ENCODE assay signal across 18 cellular contexts in genomic region chr6:154427425-154427824, GRCh38.
"Had no signal": no experiment of that assay in that cellular context is flagged by ENCODE, and none has a peak within 500 bp of the region (broad histone marks: within the 10 kb centered on the region; RNA-seq: fewer than 3 reads in every experiment).

No MANE protein-coding gene starts in this region.

- H3K4me1 ChIP-seq: colonic mucosa, gastrocnemius medialis, thyroid gland, uterus had no signal

- ATAC-seq: esophagus mucosa, gastrocnemius medialis, left cardiac atrium had no signal

- H3K4me2 ChIP-seq: smooth muscle cell had no signal

- H3K36me3 ChIP-seq: colonic mucosa, gastrocnemius medialis, thyroid gland, uterus had no signal

- H3K27me3 ChIP-seq: colonic mucosa, gastrocnemius medialis, heart right ventricle, thyroid gland, upper lobe of left lung, uterus had no signal

- H3K4me3 ChIP-seq: colonic mucosa, gastrocnemius medialis, heart right ventricle, smooth muscle cell, thyroid gland, upper lobe of left lung, uterus had no signal

- H3K9me3 ChIP-seq: colonic mucosa, gastrocnemius medialis, thyroid gland, upper lobe of left lung, uterus had no signal

- H3K27ac ChIP-seq: colonic mucosa, gastrocnemius medialis, heart right ventricle, thyroid gland, upper lobe of left lung, uterus had no signal

- DNase-seq: colonic mucosa; dermis blood vessel endothelial cell; effector CD4-positive, alpha-beta T cell; gastrocnemius medialis; heart right ventricle; hypothalamus; left cardiac atrium; mesendoderm; naive B cell; nephron progenitor cell; posterior cingulate gyrus; stimulated activated CD4-positive, alpha-beta T cell treated with anti-CD3 and anti-CD28 coated beads, Interleukin-2, amount 100 ng/mL, for 48 hours; stimulated activated naive CD4-positive, alpha-beta T cell treated with Interleukin-2 at 50 U/mL for 16 hours; thyroid gland; upper lobe of left lung; uterus had no signal
